13 cellular contexts compared by ENCODE assay signal in the genomic region with DNA sequence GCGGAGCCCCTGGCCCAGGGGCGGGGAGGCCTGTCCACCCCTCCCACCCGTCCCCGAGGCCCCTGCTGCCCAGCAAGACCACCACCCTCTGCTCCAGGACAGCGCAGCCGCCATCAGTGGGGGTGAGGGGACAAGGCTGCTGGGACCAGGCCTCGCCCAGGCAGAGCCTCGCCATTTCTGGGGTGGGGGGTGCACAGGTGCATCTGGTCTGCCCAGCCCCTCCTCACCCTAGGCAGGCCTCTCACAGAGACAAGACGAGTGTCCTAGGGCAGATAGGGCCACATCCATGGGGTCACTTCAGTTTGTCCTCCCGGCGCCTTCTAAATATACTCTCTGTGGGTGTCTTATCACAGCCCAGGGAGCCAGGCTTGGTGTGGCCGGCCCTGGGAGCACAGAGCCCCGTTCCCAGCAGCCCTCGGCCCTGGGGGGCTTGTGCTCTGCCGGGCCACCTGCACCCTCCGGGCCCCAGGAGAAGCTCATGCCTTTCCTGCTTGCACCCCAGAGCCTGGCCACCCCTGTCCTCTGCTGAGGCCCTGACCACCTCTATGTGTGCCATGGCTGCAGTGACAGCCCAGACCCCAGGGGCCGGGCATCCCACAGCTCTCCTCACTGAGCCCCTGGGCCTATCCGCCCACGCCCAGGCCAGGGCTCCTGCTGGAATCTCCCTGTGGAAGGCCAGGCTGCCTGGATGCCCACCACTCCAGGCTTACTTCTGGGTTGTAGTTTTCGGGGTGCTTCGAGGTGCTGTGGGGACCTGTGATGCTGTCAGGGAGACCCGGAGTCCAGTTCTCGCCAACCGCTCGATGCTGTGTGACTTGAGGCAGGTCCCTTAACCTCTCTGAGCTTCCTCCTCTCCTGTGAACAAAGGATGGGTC.
DNase-seq lines count a peak whose midpoint lies in the region; ATAC-seq and TF ChIP-seq lines count a peak whose summit lies in the region.
"Had no signal": no experiment of that assay in that cellular context is flagged by ENCODE, and none has a peak within 500 bp of the region (broad histone marks: within the 10 kb centered on the region; RNA-seq: fewer than 3 reads in every experiment).

No MANE protein-coding gene starts in this region.

- H3K9me3 ChIP-seq in lower lobe of right lung (no peaks in the 10 kb centered on the region), testis (no peaks in the 10 kb centered on the region), MG63 (no peaks in the 10 kb centered on the region)
- H3K9me3 ChIP-seq: SJSA1 had no signal

- 82 to 85% methylated on average over 6 to 25 of the region's 25 CpGs for WGBS in testis, 2 donors

- intact Hi-C loops in lower lobe of right lung (cut with DNase I) (no loop called here), testis (cut with DNase I; ENCODE audit: low total_unique reads) (no loop called here)

- no peak for TF ChIP-seq POLR2A in testis (IDR thresholded peaks at IDR 0.05)

- H3K4me3 ChIP-seq in lower lobe of right lung (no peak overlapping the region), testis (no peak overlapping the region), MG63 (no peak overlapping the region)
- H3K4me3 ChIP-seq: SJSA1 had no signal

- ATAC-seq in lower lobe of right lung = no peak
- no peak for ATAC-seq in GM19328 (IDR thresholded peaks at IDR 0.05; ENCODE audit: unreplicated experiment)
- ATAC-seq: activated T-cell treated with anti-CD3 and anti-CD28 coated beads, Interleukin-2, amount 50 U/mL, for 72 hours had no signal

- no peak overlapping the region for H3K27ac ChIP-seq in lower lobe of right lung
- no peak overlapping the region for H3K27ac ChIP-seq in testis
- H3K27ac ChIP-seq: KMS-11, SJSA1 had no signal

- H3K36me3 ChIP-seq in lower lobe of right lung = no peaks in the 10 kb centered on the region
- H3K36me3 ChIP-seq in testis (ENCODE audit: low read depth, missing control alignments) = no peaks in the 10 kb centered on the region
- no peaks in the 10 kb centered on the region for H3K36me3 ChIP-seq in MG63
- H3K36me3 ChIP-seq: SJSA1 had no signal

- H3K27me3 ChIP-seq in lower lobe of right lung (ENCODE audit: low read depth) (no peaks in the 10 kb centered on the region), testis (no peaks in the 10 kb centered on the region), MG63 (no peaks in the 10 kb centered on the region)

- no peak for TF ChIP-seq CTCF in lower lobe of right lung (IDR thresholded peaks at IDR 0.05)
- TF ChIP-seq CTCF in testis (IDR thresholded peaks at IDR 0.05) = no peak

- peaks cover 12% of the 10 kb centered on the region for H3K4me1 ChIP-seq in lower lobe of right lung
- H3K4me1 ChIP-seq in testis = no peaks in the 10 kb centered on the region
- H3K4me1 ChIP-seq: SJSA1 had no signal

- DNase-seq in activated effector memory CD4-positive, alpha-beta T cell treated with anti-CD3 and anti-CD28 coated beads, Interleukin-2, amount 50 U/mL, for 16 hours = peak; percentile 39
- no peak for DNase-seq in activated effector memory CD4-positive, alpha-beta T cell treated with Interleukin-2 at 50 U/mL for 16 hours
- DNase-seq in ecto neural progenitor cell (ENCODE audit: low spot score) (peak; percentile 20), lower lobe of right lung (peak; percentile 25), testis (peak; percentile 8), MG63 (no peak), NCI-H128 (lab: John Stamatoyannopoulos, UW; ENCODE audit: unreplicated experiment) (no peak)
- DNase-seq: activated T-cell treated with anti-CD3 and anti-CD28 coated beads, Interleukin-2, amount 50 U/mL, for 72 hours; NCI-H187 treated with DMSO at 0.1 percent for 48 hours; NCI-H82 had no signal

Comparison
In these comparisons a context has a peak if more than half of its experiments do, and no peak if none do; other contexts are left out.
1. DNase-seq: peak in activated effector memory CD4-positive, alpha-beta T cell treated with anti-CD3 and anti-CD28 coated beads, Interleukin-2, amount 50 U/mL, for 16 hours (single experiment), ecto neural progenitor cell (single experiment), lower lobe of right lung (single experiment) and testis (single experiment); none in activated effector memory CD4-positive, alpha-beta T cell treated with Interleukin-2 at 50 U/mL for 16 hours (single experiment), MG63 (single experiment) and NCI-H128 (single experiment).